Comparison of ENCODE assay signal across 2 cellular contexts in the genomic region with DNA sequence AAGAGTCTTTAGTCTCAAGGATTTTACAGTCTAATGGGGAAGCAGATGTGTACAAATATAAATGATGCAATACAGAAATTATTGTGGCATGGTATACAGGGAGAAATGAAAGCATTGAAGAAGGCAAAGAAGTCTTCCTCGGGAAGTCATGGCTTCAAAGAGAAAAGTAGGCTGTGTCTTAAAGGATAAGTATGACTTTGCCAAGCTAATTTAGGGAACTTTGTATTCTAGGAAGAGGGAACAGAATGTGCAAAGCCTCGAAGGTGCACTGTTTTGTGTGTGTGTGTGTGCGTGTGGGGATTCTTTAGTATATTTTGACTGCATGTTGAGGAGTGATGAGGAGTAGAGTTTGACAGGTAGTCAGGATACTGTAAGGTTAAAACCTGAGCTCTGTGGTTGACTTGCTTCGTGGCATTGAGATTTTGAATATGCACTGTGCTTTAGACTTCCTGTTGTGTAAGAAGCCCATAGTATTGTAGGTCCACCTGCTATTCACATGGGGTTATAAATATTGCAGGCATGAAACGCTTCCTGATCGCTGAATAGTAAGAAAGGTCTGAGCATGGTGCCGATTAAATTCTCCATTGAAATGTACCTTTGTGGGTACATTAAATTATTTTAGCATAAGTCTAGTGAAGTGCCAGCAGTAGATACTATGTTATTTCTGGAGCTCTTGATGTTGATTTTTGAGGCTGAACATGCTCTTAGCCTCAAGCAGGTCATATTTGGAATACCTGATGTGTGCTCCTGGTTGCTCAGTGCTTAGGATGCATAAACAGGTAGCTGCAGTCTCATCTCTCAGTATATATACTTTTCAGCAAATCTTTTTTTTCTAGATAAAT.
TF ChIP-seq lines count a peak whose summit lies in the region.

No MANE protein-coding gene starts in this region.

TF ChIP-seq in SK-N-SH treated with all-trans-retinoic acid at 6 μM for 48 hours, 23 proteins besides CTCF, POLR2A, EP300 and RAD21 (continued from another document):
- TF ChIP-seq CSRNP3 (CRISPR knock-in tag; IDR thresholded peaks at IDR 0.05) (no peak), ZFP3 (CRISPR knock-in tag; IDR thresholded peaks at IDR 0.05) (no peak)

TF ChIP-seq in K562, 482 proteins besides CTCF, POLR2A, EP300 and RAD21 (continued from another document and continues in another):
- TF ChIP-seq GMEB1 (CRISPR knock-in tag; IDR thresholded peaks at IDR 0.05) (no peak), NR1H2 (CRISPR knock-in tag; IDR thresholded peaks at IDR 0.05) (0 out of 2 replicates have a peak, but pooled peaks have one; percentile 62), ARID3A (IDR thresholded peaks at IDR 0.05; ENCODE audit: borderline replicate concordance, low read depth, low read length) (peak; percentile 46; the same call in 1 of the 2 replicates), ARID2 (IDR thresholded peaks at IDR 0.05) (no peak), HLTF (IDR thresholded peaks at IDR 0.05) (0 out of 2 replicates have a peak, but pooled peaks have one; percentile 79), SMARCA4 (IDR thresholded peaks at IDR 0.05) (peak; percentile 72), CEBPG (CRISPR knock-in tag; IDR thresholded peaks at IDR 0.05) (peak; percentile 77), CEBPG (tag; conservative IDR thresholded peaks at IDR 0.05 in 1 of 2, IDR thresholded peaks at IDR 0.05 in 1 of 2) (peak; percentile 89 to 96), ZBTB34 (CRISPR knock-in tag; IDR thresholded peaks at IDR 0.05) (0 out of 2 replicates have a peak, but pooled peaks have one; percentile 20), L3MBTL2 (IDR thresholded peaks at IDR 0.05) (peak; percentile 43; the same call in 1 of the 2 replicates), NR2C1 (IDR thresholded peaks at IDR 0.05) (0 out of 2 replicates have a peak, but pooled peaks have one; percentile 9), NR2C1 (tag; IDR thresholded peaks at IDR 0.05) (peak; percentile 18; the same call in 1 of the 2 replicates), ZNF77 (CRISPR knock-in tag; IDR thresholded peaks at IDR 0.05) (no peak), ZFX (CRISPR knock-in tag; IDR thresholded peaks at IDR 0.05) (no peak), DMBX1 (CRISPR knock-in tag; IDR thresholded peaks at IDR 0.05; ENCODE audit: borderline replicate concordance) (peak; percentile 55; the same call in 1 of the 2 replicates), RBFOX2 (IDR thresholded peaks at IDR 0.05; ENCODE audit: low read depth, low read length) (peak; percentile 16; the same call in 1 of the 2 replicates), ZBTB7A (IDR thresholded peaks at IDR 0.05; ENCODE audit: borderline replicate concordance, control insufficient read depth, low read depth, low read length) (no peak), SNRNP70 (optimal IDR thresholded peaks at IDR 0.05; ENCODE audit: low read depth, low read length) (no peak), HDAC2 (IDR thresholded peaks at IDR 0.05) (no peak; the same call in 1 of the 2 replicates), NCOA4 (IDR thresholded peaks at IDR 0.05; ENCODE audit: partially characterized antibody) (no peak), TAF15 (IDR thresholded peaks at IDR 0.05; ENCODE audit: low read depth, low read length) (no peak), ELK3 (CRISPR knock-in tag; IDR thresholded peaks at IDR 0.05) (0 out of 2 replicates have a peak, but pooled peaks have one; percentile 56), U2AF2 (optimal IDR thresholded peaks at IDR 0.05; ENCODE audit: low read depth, low read length) (no peak), ELF1 (tag; IDR thresholded peaks at IDR 0.05) (peak; percentile 16; the same call in 1 of the 2 replicates), ILF3 (IDR thresholded peaks at IDR 0.05; ENCODE audit: borderline replicate concordance) (no peak)
- TF ChIP-seq, protein P1, sequence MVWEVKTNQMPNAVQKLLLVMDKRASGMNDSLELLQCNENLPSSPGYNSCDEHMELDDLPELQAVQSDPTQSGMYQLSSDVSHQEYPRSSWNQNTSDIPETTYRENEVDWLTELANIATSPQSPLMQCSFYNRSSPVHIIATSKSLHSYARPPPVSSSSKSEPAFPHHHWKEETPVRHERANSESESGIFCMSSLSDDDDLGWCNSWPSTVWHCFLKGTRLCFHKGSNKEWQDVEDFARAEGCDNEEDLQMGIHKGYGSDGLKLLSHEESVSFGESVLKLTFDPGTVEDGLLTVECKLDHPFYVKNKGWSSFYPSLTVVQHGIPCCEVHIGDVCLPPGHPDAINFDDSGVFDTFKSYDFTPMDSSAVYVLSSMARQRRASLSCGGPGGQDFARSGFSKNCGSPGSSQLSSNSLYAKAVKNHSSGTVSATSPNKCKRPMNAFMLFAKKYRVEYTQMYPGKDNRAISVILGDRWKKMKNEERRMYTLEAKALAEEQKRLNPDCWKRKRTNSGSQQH (CRISPR knock-in tag; IDR thresholded peaks at IDR 0.05): peak; percentile 38; the same call in 1 of the 2 replicates
- TF ChIP-seq, protein P2, sequence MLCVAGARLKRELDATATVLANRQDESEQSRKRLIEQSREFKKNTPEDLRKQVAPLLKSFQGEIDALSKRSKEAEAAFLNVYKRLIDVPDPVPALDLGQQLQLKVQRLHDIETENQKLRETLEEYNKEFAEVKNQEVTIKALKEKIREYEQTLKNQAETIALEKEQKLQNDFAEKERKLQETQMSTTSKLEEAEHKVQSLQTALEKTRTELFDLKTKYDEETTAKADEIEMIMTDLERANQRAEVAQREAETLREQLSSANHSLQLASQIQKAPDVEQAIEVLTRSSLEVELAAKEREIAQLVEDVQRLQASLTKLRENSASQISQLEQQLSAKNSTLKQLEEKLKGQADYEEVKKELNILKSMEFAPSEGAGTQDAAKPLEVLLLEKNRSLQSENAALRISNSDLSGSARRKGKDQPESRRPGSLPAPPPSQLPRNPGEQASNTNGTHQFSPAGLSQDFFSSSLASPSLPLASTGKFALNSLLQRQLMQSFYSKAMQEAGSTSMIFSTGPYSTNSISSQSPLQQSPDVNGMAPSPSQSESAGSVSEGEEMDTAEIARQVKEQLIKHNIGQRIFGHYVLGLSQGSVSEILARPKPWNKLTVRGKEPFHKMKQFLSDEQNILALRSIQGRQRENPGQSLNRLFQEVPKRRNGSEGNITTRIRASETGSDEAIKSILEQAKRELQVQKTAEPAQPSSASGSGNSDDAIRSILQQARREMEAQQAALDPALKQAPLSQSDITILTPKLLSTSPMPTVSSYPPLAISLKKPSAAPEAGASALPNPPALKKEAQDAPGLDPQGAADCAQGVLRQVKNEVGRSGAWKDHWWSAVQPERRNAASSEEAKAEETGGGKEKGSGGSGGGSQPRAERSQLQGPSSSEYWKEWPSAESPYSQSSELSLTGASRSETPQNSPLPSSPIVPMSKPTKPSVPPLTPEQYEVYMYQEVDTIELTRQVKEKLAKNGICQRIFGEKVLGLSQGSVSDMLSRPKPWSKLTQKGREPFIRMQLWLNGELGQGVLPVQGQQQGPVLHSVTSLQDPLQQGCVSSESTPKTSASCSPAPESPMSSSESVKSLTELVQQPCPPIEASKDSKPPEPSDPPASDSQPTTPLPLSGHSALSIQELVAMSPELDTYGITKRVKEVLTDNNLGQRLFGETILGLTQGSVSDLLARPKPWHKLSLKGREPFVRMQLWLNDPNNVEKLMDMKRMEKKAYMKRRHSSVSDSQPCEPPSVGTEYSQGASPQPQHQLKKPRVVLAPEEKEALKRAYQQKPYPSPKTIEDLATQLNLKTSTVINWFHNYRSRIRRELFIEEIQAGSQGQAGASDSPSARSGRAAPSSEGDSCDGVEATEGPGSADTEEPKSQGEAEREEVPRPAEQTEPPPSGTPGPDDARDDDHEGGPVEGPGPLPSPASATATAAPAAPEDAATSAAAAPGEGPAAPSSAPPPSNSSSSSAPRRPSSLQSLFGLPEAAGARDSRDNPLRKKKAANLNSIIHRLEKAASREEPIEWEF (CRISPR knock-in tag; IDR thresholded peaks at IDR 0.05): no peak
- TF ChIP-seq, protein P3, sequence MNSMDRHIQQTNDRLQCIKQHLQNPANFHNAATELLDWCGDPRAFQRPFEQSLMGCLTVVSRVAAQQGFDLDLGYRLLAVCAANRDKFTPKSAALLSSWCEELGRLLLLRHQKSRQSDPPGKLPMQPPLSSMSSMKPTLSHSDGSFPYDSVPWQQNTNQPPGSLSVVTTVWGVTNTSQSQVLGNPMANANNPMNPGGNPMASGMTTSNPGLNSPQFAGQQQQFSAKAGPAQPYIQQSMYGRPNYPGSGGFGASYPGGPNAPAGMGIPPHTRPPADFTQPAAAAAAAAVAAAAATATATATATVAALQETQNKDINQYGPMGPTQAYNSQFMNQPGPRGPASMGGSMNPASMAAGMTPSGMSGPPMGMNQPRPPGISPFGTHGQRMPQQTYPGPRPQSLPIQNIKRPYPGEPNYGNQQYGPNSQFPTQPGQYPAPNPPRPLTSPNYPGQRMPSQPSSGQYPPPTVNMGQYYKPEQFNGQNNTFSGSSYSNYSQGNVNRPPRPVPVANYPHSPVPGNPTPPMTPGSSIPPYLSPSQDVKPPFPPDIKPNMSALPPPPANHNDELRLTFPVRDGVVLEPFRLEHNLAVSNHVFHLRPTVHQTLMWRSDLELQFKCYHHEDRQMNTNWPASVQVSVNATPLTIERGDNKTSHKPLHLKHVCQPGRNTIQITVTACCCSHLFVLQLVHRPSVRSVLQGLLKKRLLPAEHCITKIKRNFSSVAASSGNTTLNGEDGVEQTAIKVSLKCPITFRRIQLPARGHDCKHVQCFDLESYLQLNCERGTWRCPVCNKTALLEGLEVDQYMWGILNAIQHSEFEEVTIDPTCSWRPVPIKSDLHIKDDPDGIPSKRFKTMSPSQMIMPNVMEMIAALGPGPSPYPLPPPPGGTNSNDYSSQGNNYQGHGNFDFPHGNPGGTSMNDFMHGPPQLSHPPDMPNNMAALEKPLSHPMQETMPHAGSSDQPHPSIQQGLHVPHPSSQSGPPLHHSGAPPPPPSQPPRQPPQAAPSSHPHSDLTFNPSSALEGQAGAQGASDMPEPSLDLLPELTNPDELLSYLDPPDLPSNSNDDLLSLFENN (IDR thresholded peaks at IDR 0.05; ENCODE audit: low read depth in 2 of 2, low read length in 2 of 2): no peak
- TF ChIP-seq, protein P4, sequence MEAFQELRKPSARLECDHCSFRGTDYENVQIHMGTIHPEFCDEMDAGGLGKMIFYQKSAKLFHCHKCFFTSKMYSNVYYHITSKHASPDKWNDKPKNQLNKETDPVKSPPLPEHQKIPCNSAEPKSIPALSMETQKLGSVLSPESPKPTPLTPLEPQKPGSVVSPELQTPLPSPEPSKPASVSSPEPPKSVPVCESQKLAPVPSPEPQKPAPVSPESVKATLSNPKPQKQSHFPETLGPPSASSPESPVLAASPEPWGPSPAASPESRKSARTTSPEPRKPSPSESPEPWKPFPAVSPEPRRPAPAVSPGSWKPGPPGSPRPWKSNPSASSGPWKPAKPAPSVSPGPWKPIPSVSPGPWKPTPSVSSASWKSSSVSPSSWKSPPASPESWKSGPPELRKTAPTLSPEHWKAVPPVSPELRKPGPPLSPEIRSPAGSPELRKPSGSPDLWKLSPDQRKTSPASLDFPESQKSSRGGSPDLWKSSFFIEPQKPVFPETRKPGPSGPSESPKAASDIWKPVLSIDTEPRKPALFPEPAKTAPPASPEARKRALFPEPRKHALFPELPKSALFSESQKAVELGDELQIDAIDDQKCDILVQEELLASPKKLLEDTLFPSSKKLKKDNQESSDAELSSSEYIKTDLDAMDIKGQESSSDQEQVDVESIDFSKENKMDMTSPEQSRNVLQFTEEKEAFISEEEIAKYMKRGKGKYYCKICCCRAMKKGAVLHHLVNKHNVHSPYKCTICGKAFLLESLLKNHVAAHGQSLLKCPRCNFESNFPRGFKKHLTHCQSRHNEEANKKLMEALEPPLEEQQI (IDR thresholded peaks at IDR 0.05): 0 out of 2 replicates have a peak, but pooled peaks have one; percentile 37
- TF ChIP-seq, protein P5, sequence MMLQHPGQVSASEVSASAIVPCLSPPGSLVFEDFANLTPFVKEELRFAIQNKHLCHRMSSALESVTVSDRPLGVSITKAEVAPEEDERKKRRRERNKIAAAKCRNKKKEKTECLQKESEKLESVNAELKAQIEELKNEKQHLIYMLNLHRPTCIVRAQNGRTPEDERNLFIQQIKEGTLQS (IDR thresholded peaks at IDR 0.05): peak; percentile 93
- TF ChIP-seq, protein P5 (CRISPR knock-in tag; conservative IDR thresholded peaks at IDR 0.05): no peak
